ENCODE assay signal across 1 cellular context in the genomic region with DNA sequence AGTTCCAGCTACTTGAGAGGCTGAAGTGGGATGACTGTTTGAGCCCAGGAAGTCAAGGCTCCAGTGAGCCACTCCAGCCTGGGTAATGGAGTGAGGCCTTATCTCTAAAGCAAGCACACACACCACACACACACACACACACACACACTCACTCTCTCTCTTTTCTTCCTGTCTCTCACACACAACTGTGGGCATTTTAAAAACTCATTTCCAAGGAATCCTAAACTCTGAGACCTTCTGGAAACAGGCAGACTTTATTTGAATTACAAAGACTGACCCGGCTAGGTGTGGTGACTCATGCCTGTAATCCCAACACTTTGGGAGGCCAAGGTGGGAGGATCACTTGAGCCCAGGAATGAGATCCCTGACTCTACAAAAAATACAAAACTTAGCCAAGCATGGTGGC.
TF ChIP-seq lines count a peak whose summit lies in the region.

No MANE protein-coding gene starts in this region.

TF ChIP-seq in K562, 482 proteins besides CTCF, POLR2A, EP300 and RAD21 (continues in another document):
- TF ChIP-seq PURB (CRISPR knock-in tag; IDR thresholded peaks at IDR 0.05; ENCODE audit: low read depth), result no peak
- TF ChIP-seq MTA1 (IDR thresholded peaks at IDR 0.05; ENCODE audit: borderline replicate concordance), result peak; percentile 27; the same call in 1 of the 2 replicates
- TF ChIP-seq, protein P1, sequence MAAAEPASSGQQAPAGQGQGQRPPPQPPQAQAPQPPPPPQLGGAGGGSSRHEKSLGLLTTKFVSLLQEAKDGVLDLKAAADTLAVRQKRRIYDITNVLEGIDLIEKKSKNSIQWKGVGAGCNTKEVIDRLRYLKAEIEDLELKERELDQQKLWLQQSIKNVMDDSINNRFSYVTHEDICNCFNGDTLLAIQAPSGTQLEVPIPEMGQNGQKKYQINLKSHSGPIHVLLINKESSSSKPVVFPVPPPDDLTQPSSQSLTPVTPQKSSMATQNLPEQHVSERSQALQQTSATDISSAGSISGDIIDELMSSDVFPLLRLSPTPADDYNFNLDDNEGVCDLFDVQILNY (CRISPR knock-in tag; IDR thresholded peaks at IDR 0.05), result no peak
- TF ChIP-seq FOXP4 (CRISPR knock-in tag; IDR thresholded peaks at IDR 0.05; ENCODE audit: borderline replicate concordance), result no peak
- no peak for TF ChIP-seq DEAF1 (CRISPR knock-in tag; IDR thresholded peaks at IDR 0.05)
- TF ChIP-seq ZNF311 (CRISPR knock-in tag; IDR thresholded peaks at IDR 0.05), result no peak
- TF ChIP-seq, protein P2, sequence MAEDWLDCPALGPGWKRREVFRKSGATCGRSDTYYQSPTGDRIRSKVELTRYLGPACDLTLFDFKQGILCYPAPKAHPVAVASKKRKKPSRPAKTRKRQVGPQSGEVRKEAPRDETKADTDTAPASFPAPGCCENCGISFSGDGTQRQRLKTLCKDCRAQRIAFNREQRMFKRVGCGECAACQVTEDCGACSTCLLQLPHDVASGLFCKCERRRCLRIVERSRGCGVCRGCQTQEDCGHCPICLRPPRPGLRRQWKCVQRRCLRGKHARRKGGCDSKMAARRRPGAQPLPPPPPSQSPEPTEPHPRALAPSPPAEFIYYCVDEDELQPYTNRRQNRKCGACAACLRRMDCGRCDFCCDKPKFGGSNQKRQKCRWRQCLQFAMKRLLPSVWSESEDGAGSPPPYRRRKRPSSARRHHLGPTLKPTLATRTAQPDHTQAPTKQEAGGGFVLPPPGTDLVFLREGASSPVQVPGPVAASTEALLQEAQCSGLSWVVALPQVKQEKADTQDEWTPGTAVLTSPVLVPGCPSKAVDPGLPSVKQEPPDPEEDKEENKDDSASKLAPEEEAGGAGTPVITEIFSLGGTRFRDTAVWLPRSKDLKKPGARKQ (CRISPR knock-in tag; IDR thresholded peaks at IDR 0.05), result no peak
- TF ChIP-seq MYC (IDR thresholded peaks at IDR 0.05; ENCODE audit: low read depth, low read length), result 0 out of 2 replicates have a peak, but pooled peaks have one; percentile 30
- no peak for TF ChIP-seq MYC (CRISPR knock-in tag; IDR thresholded peaks at IDR 0.05; ENCODE audit: borderline replicate concordance, low read depth)
- TF ChIP-seq GATAD2A (IDR thresholded peaks at IDR 0.05), result peak; percentile 85; the same call in 1 of the 2 replicates
- peak; percentile 85 for TF ChIP-seq ARID1B (IDR thresholded peaks at IDR 0.05)
- TF ChIP-seq EHMT2 (IDR thresholded peaks at IDR 0.05), result peak; percentile 72; the same call in 1 of the 2 replicates
- TF ChIP-seq DPF2 (IDR thresholded peaks at IDR 0.05), result peak; percentile 91
- TF ChIP-seq BCL6 (CRISPR knock-in tag; IDR thresholded peaks at IDR 0.05), result no peak
- no peak for TF ChIP-seq MXD1 (CRISPR knock-in tag; IDR thresholded peaks at IDR 0.05; ENCODE audit: borderline replicate concordance, poor library complexity, severe bottlenecking)
- TF ChIP-seq MCM7 (IDR thresholded peaks at IDR 0.05), result no peak
- TF ChIP-seq KDM1A (IDR thresholded peaks at IDR 0.05), result 0 out of 4 replicates have a peak, but pooled peaks have one; percentile 6
- no peak for TF ChIP-seq ZNF511 (CRISPR knock-in tag; IDR thresholded peaks at IDR 0.05)
- peak; percentile 83 for TF ChIP-seq ATF3 (IDR thresholded peaks at IDR 0.05)
- TF ChIP-seq ATF3 (CRISPR knock-in tag; conservative IDR thresholded peaks at IDR 0.05), result peak; percentile 65; the same call in 1 of the 2 replicates
- 0 out of 2 replicates have a peak, but pooled peaks have one; percentile 49 for TF ChIP-seq CREM (IDR thresholded peaks at IDR 0.05; ENCODE audit: low read depth)
- no peak for TF ChIP-seq RBFOX2 (IDR thresholded peaks at IDR 0.05; ENCODE audit: low read depth, low read length)
- peak; percentile 48; the same call in 1 of the 2 replicates for TF ChIP-seq CXXC5 (CRISPR knock-in tag; IDR thresholded peaks at IDR 0.05)
- TF ChIP-seq ZNF668 (CRISPR knock-in tag; IDR thresholded peaks at IDR 0.05), result no peak
- TF ChIP-seq SAFB (IDR thresholded peaks at IDR 0.05; ENCODE audit: borderline replicate concordance, low read depth, low read length), result no peak
- no peak for TF ChIP-seq COPS2 (conservative IDR thresholded peaks at IDR 0.05)
- TF ChIP-seq SP1 (CRISPR knock-in tag; IDR thresholded peaks at IDR 0.05), result no peak
- no peak for TF ChIP-seq TEAD4 (IDR thresholded peaks at IDR 0.05; ENCODE audit: low read length)
- no peak for TF ChIP-seq TEAD4 (CRISPR knock-in tag; IDR thresholded peaks at IDR 0.05; ENCODE audit: borderline replicate concordance)
- TF ChIP-seq DACH1 (IDR thresholded peaks at IDR 0.05; ENCODE audit: partially characterized antibody), result no peak
- 0 out of 4 replicates have a peak, but pooled peaks of 1 of the 2 experiments have one; percentile 26 for TF ChIP-seq HDAC1 (IDR thresholded peaks at IDR 0.05)
- TF ChIP-seq ZNF507 (tag; conservative IDR thresholded peaks at IDR 0.05), result no peak
- peak; percentile 67; the same call in 1 of the 2 replicates for TF ChIP-seq ZBTB26 (CRISPR knock-in tag; IDR thresholded peaks at IDR 0.05)
- TF ChIP-seq SREBF2 (CRISPR knock-in tag; IDR thresholded peaks at IDR 0.05), result no peak
- TF ChIP-seq ELF4 (CRISPR knock-in tag; IDR thresholded peaks at IDR 0.05), result peak; percentile 72; the same call in 1 of the 2 replicates
- TF ChIP-seq ZNF785 (CRISPR knock-in tag; IDR thresholded peaks at IDR 0.05), result no peak
- TF ChIP-seq MYBL2 (IDR thresholded peaks at IDR 0.05; ENCODE audit: low read depth), result no peak
- no peak for TF ChIP-seq MYBL2 (CRISPR knock-in tag; IDR thresholded peaks at IDR 0.05; ENCODE audit: borderline replicate concordance)
- no peak for TF ChIP-seq CAMTA2 (CRISPR knock-in tag; conservative IDR thresholded peaks at IDR 0.05)
- TF ChIP-seq TAF15 (IDR thresholded peaks at IDR 0.05; ENCODE audit: low read depth, low read length), result no peak
- peak in 1 of 2 experiments; percentile 16; a peak in 1 of 4 replicates for TF ChIP-seq TRIM24 (IDR thresholded peaks at IDR 0.05)
- 0 out of 2 replicates have a peak, but pooled peaks have one; percentile 17 for TF ChIP-seq ZFX (CRISPR knock-in tag; IDR thresholded peaks at IDR 0.05)
- peak; percentile 7 for TF ChIP-seq PHF20 (IDR thresholded peaks at IDR 0.05; ENCODE audit: partially characterized antibody)
- no peak for TF ChIP-seq GTF2A2 (tag; IDR thresholded peaks at IDR 0.05)
- TF ChIP-seq ZNF395 (CRISPR knock-in tag; IDR thresholded peaks at IDR 0.05), result no peak
